In the genomic region with DNA sequence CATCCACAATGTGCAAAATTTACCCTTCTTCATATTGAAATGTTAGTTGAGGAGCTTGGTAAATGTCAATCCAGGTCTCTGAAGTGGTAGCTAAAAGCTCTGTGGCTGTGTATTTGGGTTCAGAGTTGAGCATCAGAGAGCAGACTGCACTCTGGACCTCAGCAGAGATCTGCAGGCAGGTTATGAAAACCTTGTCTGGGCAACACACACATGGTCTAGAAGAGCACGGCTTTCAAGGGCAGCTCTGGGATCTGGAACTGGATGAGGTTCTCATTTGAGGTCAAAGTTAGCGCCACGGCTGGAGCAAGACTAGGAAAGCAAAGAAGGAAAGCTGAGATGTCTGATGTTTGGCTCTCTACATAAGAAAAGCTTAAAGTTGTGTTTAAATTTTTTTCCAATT, we compare ENCODE assay signal across 26 cellular contexts.
"Had no signal": no experiment of that assay in that cellular context is flagged by ENCODE, and none has a peak within 500 bp of the region (broad histone marks: within the 10 kb centered on the region; RNA-seq: fewer than 3 reads in every experiment).

No MANE protein-coding gene starts in this region.

- H3K4me1 Mint-ChIP-seq: naive B cell; natural killer cell; stimulated activated naive B cell treated with anti-CD40 and anti-IgM and Interleukin-4, amounts not matched to agents 10 μg/mL and 1 μg/mL and 100 μg/mL, for 72 hours had no signal

- ATAC-seq: left lung; natural killer cell; psoas muscle; sciatic nerve; stimulated activated naive B cell treated with anti-CD40 and anti-IgM and Interleukin-4, amounts not matched to agents 10 μg/mL and 1 μg/mL and 100 μg/mL, for 72 hours; stimulated activated naive CD8-positive, alpha-beta T cell treated with anti-CD3 and anti-CD28 coated beads, Interleukin-15, Interleukin-2, amounts not matched to agents 100 U/mL and 50 U/mL, for 24 hours had no signal

- DNase-seq: kidney; left lung; mesendoderm; naive B cell; natural killer cell; nephron progenitor cell; occipital lobe; psoas muscle; stimulated activated CD4-positive, alpha-beta T cell treated with anti-CD3 and anti-CD28 coated beads, Interleukin-12 subunit alpha, Interleukin-12 subunit beta, amount 100 ng/mL, for 4 hours; stimulated activated CD4-positive, alpha-beta T cell treated with anti-CD3 and anti-CD28 coated beads, Interleukin-15, amount 100 ng/mL, for 24 hours; stimulated activated CD4-positive, alpha-beta T cell treated with anti-CD3 and anti-CD28 coated beads, Interleukin-2, amount 100 ng/mL, for 24 hours; stimulated activated CD4-positive, alpha-beta T cell treated with anti-CD3 and anti-CD28 coated beads, Interleukin-4, amount 100 ng/mL, for 1 hour; stimulated activated naive B cell treated with anti-CD40 and anti-IgM and Interleukin-4, amounts not matched to agents 10 μg/mL and 1 μg/mL and 100 μg/mL, for 72 hours; stimulated activated naive CD8-positive, alpha-beta T cell treated with anti-CD3 and anti-CD28 coated beads, Interleukin-15, Interleukin-2, amounts not matched to agents 100 U/mL and 50 U/mL, for 24 hours; stomach; uterus had no signal

- H3K27ac Mint-ChIP-seq: mesothelial cell of epicardium; naive B cell; natural killer cell; nephron progenitor cell; neural progenitor cell; stimulated activated naive B cell treated with anti-CD40 and anti-IgM and Interleukin-4, amounts not matched to agents 10 μg/mL and 1 μg/mL and 100 μg/mL, for 72 hours; type B pancreatic cell had no signal

- H3K27ac ChIP-seq: left lung, neural progenitor cell, neutrophil, parathyroid adenoma, psoas muscle, skin epidermis, stomach, suprapubic skin, tibial nerve, uterus had no signal

- H3K27me3 ChIP-seq: left lung, neural progenitor cell, neutrophil, tibial nerve, uterus had no signal

- H3K9me3 ChIP-seq: left lung, neutrophil, psoas muscle, stomach, suprapubic skin, tibial nerve, uterus had no signal

- H3K4me1 ChIP-seq: left lung, neural progenitor cell, parathyroid adenoma, psoas muscle, suprapubic skin, tibial nerve, uterus had no signal

- H3K4me3 ChIP-seq: left lung, lung, neural progenitor cell, psoas muscle, skin epidermis, stomach, suprapubic skin, tibial nerve, uterus had no signal

- H3K9me3 Mint-ChIP-seq: natural killer cell, type B pancreatic cell had no signal

- H3K4me3 Mint-ChIP-seq: mesothelial cell of epicardium; naive B cell; natural killer cell; nephron progenitor cell; neural progenitor cell; stimulated activated naive B cell treated with anti-CD40 and anti-IgM and Interleukin-4, amounts not matched to agents 10 μg/mL and 1 μg/mL and 100 μg/mL, for 72 hours; type B pancreatic cell had no signal

- H3K36me3 Mint-ChIP-seq: mesothelial cell of epicardium; naive B cell; natural killer cell; stimulated activated naive B cell treated with anti-CD40 and anti-IgM and Interleukin-4, amounts not matched to agents 10 μg/mL and 1 μg/mL and 100 μg/mL, for 72 hours; type B pancreatic cell had no signal

- H3K36me3 ChIP-seq: left lung, neural progenitor cell, neutrophil, stomach, suprapubic skin, tibial nerve, uterus had no signal
